8 cellular contexts compared by ENCODE assay signal in genomic region chr11:47553417-47553746, GRCh38. TPM values are rescaled to one million over a fixed set of nuclear protein-coding genes. Genes with fewer than 3 reads are reported as not detected.
DNase-seq lines count a peak whose midpoint lies in the region; ATAC-seq, FAIRE-seq and TF ChIP-seq lines count a peak whose summit lies in the region.

No MANE protein-coding gene starts in this region.

- WGBS in K562 (ENCODE audit: insufficient coverage, low coverage, missing lambda C conversion rate): 35% methylated on average over 9 of the region's 9 CpGs
- WGBS in lower leg skin, 2 donors: 7 to 8% methylated on average over 9 of the region's 9 CpGs
- 22 to 24% methylated on average over 6 to 8 of the region's 9 CpGs for WGBS in upper lobe of left lung, 2 donors

- no peak for FAIRE-seq in K562 (lab: Jason Lieb, UNC)

- peaks cover 5 to 11% of the 10 kb centered on the region in 2 donors for H3K36me3 Mint-ChIP-seq in CD14-positive monocyte

- intact Hi-C loops in CD14-positive monocyte (cut with micrococcal nuclease): loop anchor here (2.0 to 5.0 kb wide), 4 partner anchors 36 to 56 kb away; no protein-coding TSS in a partner anchor
- intact Hi-C loops in K562 (cut with micrococcal nuclease): loop anchor here (5.0 kb wide), 1 partner anchor 41 kb away; no protein-coding TSS in a partner anchor
- intact Hi-C loops in lower leg skin (cut with DNase I; ENCODE audit: low total_unique reads): no loop called here

- peaks cover 36% of the 10 kb centered on the region for H3K4me1 Mint-ChIP-seq in CD14-positive monocyte

- peak; percentile 10 for ATAC-seq in GM21367 (IDR thresholded peaks at IDR 0.05; ENCODE audit: unreplicated experiment)
- ATAC-seq in K562: peak; percentile 7
- peak; percentile 27 to 66 for ATAC-seq in upper lobe of left lung (ENCODE audit: low FRiP score in 2 of 2)

- H3K36me3 ChIP-seq in K562 (ENCODE audit: control insufficient read depth, insufficient read depth, low read length) (peaks cover 24% of the 10 kb centered on the region), upper lobe of left lung (no peaks in the 10 kb centered on the region)

- H3K4me3 Mint-ChIP-seq in CD14-positive monocyte: peak overlapping the region; percentile 77 to 86

- peak overlapping the region; percentile 64 to 98 (median 83) for H3K27ac Mint-ChIP-seq in CD14-positive monocyte

- H2AFZ ChIP-seq in K562 (ENCODE audit: low read depth, low read length): peak overlapping the region; percentile 95

- H3K9me3 Mint-ChIP-seq in CD14-positive monocyte: peaks cover 0 to 2% (median 0%) of the 10 kb centered on the region in 7 donors

- TF ChIP-seq CTCF in CD14-positive monocyte (IDR thresholded peaks at IDR 0.05) (peak; percentile 60), HL-60 (IDR thresholded peaks at IDR 0.05; ENCODE audit: insufficient read depth, low read length) (no peak), K562 (IDR thresholded peaks at IDR 0.05 in 2 of 3, conservative IDR thresholded peaks at IDR 0.05 in 1 of 3; ENCODE audit: insufficient read depth in 2 of 3, low read depth in 1 of 3, low read length in 3 of 3) (no peak), lower leg skin (IDR thresholded peaks at IDR 0.05) (no peak), upper lobe of left lung (IDR thresholded peaks at IDR 0.05) (no peak)

- H3K27me3 ChIP-seq in HL-60 (ENCODE audit: insufficient read depth, poor library complexity, severe bottlenecking): no peaks in the 10 kb centered on the region
- no peaks in the 10 kb centered on the region for H3K27me3 ChIP-seq in K562 (ENCODE audit: control insufficient read depth in 2 of 2, insufficient read depth in 2 of 2, low read length in 2 of 2)
- H3K27me3 ChIP-seq in upper lobe of left lung: no peaks in the 10 kb centered on the region

- CTCF ChIA-PET in K562 (lab: Yijun Ruan, JAX; ENCODE audit: low intra/inter-chr PET ratio): interaction anchor here (0.6 kb wide), 2 partner anchors 98 to 146 kb away, joined by 4 to 6 read pairs; no protein-coding TSS in a partner anchor

- DNase-seq in CD14-positive monocyte (ENCODE audit: low spot score): no peak
- DNase-seq in HL-60 (ENCODE audit: low read depth in 1 of 2, low spot score in 1 of 2): no peak
- no peak for DNase-seq in K562 (ENCODE audit: extremely low read depth in 1 of 4, low spot score in 3 of 4)
- DNase-seq in lower leg skin (ENCODE audit: low spot score in 2 of 2): no peak
- DNase-seq in upper lobe of left lung: no peak
- DNase-seq in SIG-M5 treated with dmso at 0.1 percent for 504 hours (lab: John Stamatoyannopoulos, UW; ENCODE audit: unreplicated experiment): no peak
- DNase-seq in NOMO-1 treated with dmso at 0.1 percent for 144 hours (lab: John Stamatoyannopoulos, UW; ENCODE audit: unreplicated experiment): no peak

- H3K4me3 ChIP-seq in HL-60 (replicated peaks; ENCODE audit: insufficient read depth, low read length) (peak overlapping the region; percentile 98), K562 (peak overlapping the region; percentile 100), lower leg skin (ENCODE audit: low read depth, poor library complexity, severe bottlenecking) (peak overlapping the region; percentile 10), upper lobe of left lung (peak overlapping the region in 3 of 4 donors; percentile 59 to 97 (median 88))

- TF ChIP-seq POLR2A in K562 (conservative IDR thresholded peaks at IDR 0.05) (no peak), lower leg skin (IDR thresholded peaks at IDR 0.05) (no peak), upper lobe of left lung (IDR thresholded peaks at IDR 0.05) (no peak)

- H3K27ac ChIP-seq in HL-60 (replicated peaks) (peak overlapping the region; percentile 30), K562 (ENCODE audit: extremely low read depth, low read depth, low read length) (peak overlapping the region; percentile 15; the same call in 1 of the 3 replicates), upper lobe of left lung (peak overlapping the region; percentile 91 to 95 (median 95))

- no TSS peak for BruUV-seq in K562 (replicated peaks; lab: Mats Ljungman, UMichigan)

- H3K4me1 ChIP-seq in K562 (replicated peaks in 1 of 2; ENCODE audit: control insufficient read depth in 2 of 2, insufficient read depth in 2 of 2, low read length in 2 of 2): peaks cover 11 to 18% of the 10 kb centered on the region in 2 experiments; a peak in 4 of 5 replicates
- peaks cover 23 to 45% (median 28%) of the 10 kb centered on the region in 4 donors for H3K4me1 ChIP-seq in upper lobe of left lung

- H3K4me2 ChIP-seq in K562 (ENCODE audit: insufficient read depth, low read length): peak overlapping the region; percentile 96

- H4K20me1 ChIP-seq in K562 (replicated peaks; ENCODE audit: control insufficient read depth, insufficient read depth, low read length): peaks cover 12% of the 10 kb centered on the region

- H3K9me3 ChIP-seq in K562 (replicated peaks; ENCODE audit: control insufficient read depth, insufficient read depth, low read depth, low read length): no peaks in the 10 kb centered on the region
- no peaks in the 10 kb centered on the region for H3K9me3 ChIP-seq in upper lobe of left lung

- TF ChIP-seq EP300 in K562 (IDR thresholded peaks at IDR 0.05; ENCODE audit: low read length) (no peak), upper lobe of left lung (IDR thresholded peaks at IDR 0.05) (no peak)

- peaks cover 6% of the 10 kb centered on the region for H3K9me1 ChIP-seq in K562 (ENCODE audit: control insufficient read depth, insufficient read depth, low read length)

- no peaks in the 10 kb centered on the region for H3K27me3 Mint-ChIP-seq in CD14-positive monocyte (ENCODE audit: low read depth in 3 of 3)

- TF ChIP-seq RAD21 in K562 (CRISPR knock-in tag; conservative IDR thresholded peaks at IDR 0.05 in 1 of 2, IDR thresholded peaks at IDR 0.05 in 1 of 2): no peak

- in situ Hi-C loops in K562 (cut with MboI): no loop called here

- peaks cover 46% of the 10 kb centered on the region for H3K79me2 ChIP-seq in K562 (ENCODE audit: control insufficient read depth, insufficient read depth, low read length)

- peak overlapping the region; percentile 86 to 92; a peak in 3 of 4 replicates for H3K9ac ChIP-seq in K562 (ENCODE audit: insufficient read depth in 1 of 2, low read depth in 2 of 2, low read length in 2 of 2)

- POLR2A ChIA-PET in K562 (lab: Yijun Ruan, JAX): interaction anchor here (0.5 to 3.8 kb wide), 7 partner anchors 11 to 1184 kb away, joined by 3 to 28 read pairs (median 4); partner anchors contain the start of gene PTPMT1

RNA-seq across cellular contexts. Expression of gene CELF1, which starts 0.5 kb away (rescaled TPM):
- polyA plus RNA-seq in CD14-positive monocyte (10 to 100 TPM; 27.2 to 39.9 TPM), K562 (2011; rRNA removed) (124 and 142 TPM in 2 replicates), K562 (2014; fragmentation: Illumina TruSeq; extraction: Trizol) (75.0 and 81.6 TPM in 2 replicates), K562 (2014; fragmentation: Nextera tagmentation; extraction: Ambion mirVana) (10 to 100 TPM; 11.3 to 21.6 TPM), K562 (2014; rRNA removed) (82.8 and 88.9 TPM in 2 replicates)
- 291 and 350 TPM in 2 replicates for total RNA-seq in K562 (2011; cell fraction: chromatin; rRNA removed; ENCODE audit: low replicate concordance)
- total RNA-seq in K562 (2011; cell fraction: nucleolus; rRNA removed): 140 and 172 TPM in 2 replicates
- total RNA-seq in K562 (2011; cell fraction: nucleoplasm; rRNA removed): 256 and 337 TPM in 2 replicates
- total RNA-seq in K562 (2014; rRNA removed) (59.2 and 63.9 TPM in 2 replicates), K562 (2014; rRNA removed; fragmentation: Illumina TruSeq; extraction: Trizol) (77.4 and 79.1 TPM in 2 replicates), K562 (2015; rRNA removed; fragmentation: Illumina TruSeq; extraction: Trizol) (65.1 and 71.4 TPM in 2 replicates), K562 (2021) (102 and 111 TPM in 2 replicates), lower leg skin (10 to 100 TPM; 58.1 to 87.1 (median 78.5) TPM), upper lobe of left lung (100 to 1,000 TPM in 3 of 6 donors, 10 to 100 TPM in 3; 82.7 to 194 (median 113) TPM)
- polyA plus RNA-seq in K562 (2011; cell fraction: cytosol; rRNA removed): 75.5 and 93.9 TPM in 2 replicates
- 276 and 281 TPM in 2 replicates for polyA plus RNA-seq in K562 (2011; cell fraction: nucleus; rRNA removed)
- polyA plus RNA-seq in K562 (2012): 28.5 and 38.8 TPM in 2 replicates
- polyA minus RNA-seq in K562 (2011; rRNA and poly(A)+ RNA removed): 138 and 183 TPM in 2 replicates
- polyA minus RNA-seq in K562 (2011; cell fraction: cytosol; rRNA and poly(A)+ RNA removed): 71.5 and 87.3 TPM in 2 replicates
- polyA minus RNA-seq in K562 (2011; cell fraction: nucleus; rRNA and poly(A)+ RNA removed): 67.6 and 122 TPM in 2 replicates

RNA-seq across cellular contexts. Expression of gene PTPMT1, which starts 12.0 kb away (rescaled TPM):
- polyA plus RNA-seq in CD14-positive monocyte (10 to 100 TPM; 83.3 to 87.8 TPM), K562 (2011; rRNA removed) (69.8 and 80.0 TPM in 2 replicates), K562 (2014; fragmentation: Illumina TruSeq; extraction: Trizol) (66.6 and 73.1 TPM in 2 replicates), K562 (2014; fragmentation: Nextera tagmentation; extraction: Ambion mirVana) (10 to 100 TPM; 10.4 to 16.5 TPM), K562 (2014; rRNA removed) (109 and 144 TPM in 2 replicates)
- 24.4 and 29.4 TPM in 2 replicates for total RNA-seq in K562 (2011; cell fraction: chromatin; rRNA removed; ENCODE audit: low replicate concordance)
- 46.2 and 48.8 TPM in 2 replicates for total RNA-seq in K562 (2011; cell fraction: nucleolus; rRNA removed)
- total RNA-seq in K562 (2011; cell fraction: nucleoplasm; rRNA removed): 40.4 and 62.1 TPM in 2 replicates
- total RNA-seq in K562 (2014; rRNA removed) (140 and 146 TPM in 2 replicates), K562 (2014; rRNA removed; fragmentation: Illumina TruSeq; extraction: Trizol) (59.3 and 60.4 TPM in 2 replicates), K562 (2015; rRNA removed; fragmentation: Illumina TruSeq; extraction: Trizol) (61.2 and 65.3 TPM in 2 replicates), K562 (2021) (67.2 and 83.6 TPM in 2 replicates), lower leg skin (100 to 1,000 TPM in 1 of 4 donors, 10 to 100 TPM in 3; 84.1 to 111 (median 90.1) TPM), upper lobe of left lung (100 to 1,000 TPM in 2 of 6 donors, 10 to 100 TPM in 4; 69.1 to 188 (median 89.9) TPM)
- 103 and 173 TPM in 2 replicates for polyA plus RNA-seq in K562 (2011; cell fraction: cytosol; rRNA removed)
- 29.7 and 32.6 TPM in 2 replicates for polyA plus RNA-seq in K562 (2011; cell fraction: nucleus; rRNA removed)
- polyA plus RNA-seq in K562 (2012): 73.7 and 80.8 TPM in 2 replicates
- 31.1 and 36.7 TPM in 2 replicates for polyA minus RNA-seq in K562 (2011; rRNA and poly(A)+ RNA removed)
- polyA minus RNA-seq in K562 (2011; cell fraction: cytosol; rRNA and poly(A)+ RNA removed): 23.8 and 30.2 TPM in 2 replicates
- polyA minus RNA-seq in K562 (2011; cell fraction: nucleus; rRNA and poly(A)+ RNA removed): 18.9 and 21.1 TPM in 2 replicates

RNA-seq across cellular contexts. Expression of gene KBTBD4, which starts 25.4 kb away (rescaled TPM):
- 10 to 100 TPM; 13.8 to 16.9 TPM for polyA plus RNA-seq in CD14-positive monocyte
- 9.0 and 15.8 TPM in 2 replicates for total RNA-seq in K562 (2011; cell fraction: chromatin; rRNA removed; ENCODE audit: low replicate concordance)
- 11.7 and 13.2 TPM in 2 replicates for total RNA-seq in K562 (2011; cell fraction: nucleolus; rRNA removed)
- total RNA-seq in K562 (2011; cell fraction: nucleoplasm; rRNA removed): 11.6 and 13.4 TPM in 2 replicates
- total RNA-seq in K562 (2014; rRNA removed): 9.1 and 11.2 TPM in 2 replicates
- total RNA-seq in K562 (2014; rRNA removed; fragmentation: Illumina TruSeq; extraction: Trizol): 13.6 TPM in 2 replicates
- total RNA-seq in K562 (2015; rRNA removed; fragmentation: Illumina TruSeq; extraction: Trizol): 13.3 and 13.6 TPM in 2 replicates
- total RNA-seq in K562 (2021): 11.0 and 12.9 TPM in 2 replicates
- polyA plus RNA-seq in K562 (2011; rRNA removed): 16.9 and 18.2 TPM in 2 replicates
- polyA plus RNA-seq in K562 (2011; cell fraction: cytosol; rRNA removed): 16.9 and 19.8 TPM in 2 replicates
- 6.6 and 9.4 TPM in 2 replicates for polyA plus RNA-seq in K562 (2011; cell fraction: nucleus; rRNA removed)
- polyA plus RNA-seq in K562 (2012): 9.4 and 13.6 TPM in 2 replicates
- polyA plus RNA-seq in K562 (2014; fragmentation: Illumina TruSeq; extraction: Trizol): 13.0 and 13.1 TPM in 2 replicates
- polyA plus RNA-seq in K562 (2014; fragmentation: Nextera tagmentation; extraction: Ambion mirVana): 10 to 100 TPM; 30.1 to 33.9 TPM
- polyA plus RNA-seq in K562 (2014; rRNA removed): 7.0 and 10.1 TPM in 2 replicates
- polyA minus RNA-seq in K562 (2011; rRNA and poly(A)+ RNA removed): 21.9 and 23.1 TPM in 2 replicates
- 8.3 and 9.2 TPM in 2 replicates for polyA minus RNA-seq in K562 (2011; cell fraction: cytosol; rRNA and poly(A)+ RNA removed)
- 5.4 and 10.0 TPM in 2 replicates for polyA minus RNA-seq in K562 (2011; cell fraction: nucleus; rRNA and poly(A)+ RNA removed)
- total RNA-seq in lower leg skin: 10 to 100 TPM; 19.4 to 28.6 (median 24.9) TPM
- 10 to 100 TPM in 5 of 6 donors, 1 to 10 TPM in 1; 3.1 to 22.2 (median 17.4) TPM for total RNA-seq in upper lobe of left lung

RNA-seq across cellular contexts. Expression of gene NDUFS3, which starts 25.5 kb away (rescaled TPM):
- 100 to 1,000 TPM; 104 to 107 TPM for polyA plus RNA-seq in CD14-positive monocyte
- total RNA-seq in K562 (2011; cell fraction: chromatin; rRNA removed; ENCODE audit: low replicate concordance): 228 and 279 TPM in 2 replicates
- total RNA-seq in K562 (2011; cell fraction: nucleolus; rRNA removed): 212 and 223 TPM in 2 replicates
- 239 and 241 TPM in 2 replicates for total RNA-seq in K562 (2011; cell fraction: nucleoplasm; rRNA removed)
- total RNA-seq in K562 (2014; rRNA removed): 203 and 207 TPM in 2 replicates
- total RNA-seq in K562 (2014; rRNA removed; fragmentation: Illumina TruSeq; extraction: Trizol): 191 and 192 TPM in 2 replicates
- 190 and 191 TPM in 2 replicates for total RNA-seq in K562 (2015; rRNA removed; fragmentation: Illumina TruSeq; extraction: Trizol)
- total RNA-seq in K562 (2021): 229 and 238 TPM in 2 replicates
- 302 and 343 TPM in 2 replicates for polyA plus RNA-seq in K562 (2011; rRNA removed)
- polyA plus RNA-seq in K562 (2011; cell fraction: cytosol; rRNA removed): 353 and 764 TPM in 2 replicates
- 319 and 323 TPM in 2 replicates for polyA plus RNA-seq in K562 (2011; cell fraction: nucleus; rRNA removed)
- 137 and 179 TPM in 2 replicates for polyA plus RNA-seq in K562 (2012)
- polyA plus RNA-seq in K562 (2014; fragmentation: Illumina TruSeq; extraction: Trizol): 194 and 197 TPM in 2 replicates
- 10 to 100 TPM; 38.7 to 82.3 TPM for polyA plus RNA-seq in K562 (2014; fragmentation: Nextera tagmentation; extraction: Ambion mirVana)
- 341 and 353 TPM in 2 replicates for polyA plus RNA-seq in K562 (2014; rRNA removed)
- 180 and 229 TPM in 2 replicates for polyA minus RNA-seq in K562 (2011; rRNA and poly(A)+ RNA removed)
- 60.6 and 66.6 TPM in 2 replicates for polyA minus RNA-seq in K562 (2011; cell fraction: cytosol; rRNA and poly(A)+ RNA removed)
- 57.1 and 90.0 TPM in 2 replicates for polyA minus RNA-seq in K562 (2011; cell fraction: nucleus; rRNA and poly(A)+ RNA removed)
- total RNA-seq in lower leg skin: 100 to 1,000 TPM in 1 of 4 donors, 10 to 100 TPM in 3; 46.9 to 104 (median 67.7) TPM
- total RNA-seq in upper lobe of left lung: 10 to 100 TPM; 42.5 to 92.6 (median 72.2) TPM

RNA-seq across cellular contexts. Expression of gene FAM180B, which starts 33.1 kb away (rescaled TPM):
- polyA plus RNA-seq in CD14-positive monocyte (not detected), K562 (2011; rRNA removed) (not detected in 2 replicates), K562 (2014; fragmentation: Illumina TruSeq; extraction: Trizol) (not detected in 2 replicates), K562 (2014; fragmentation: Nextera tagmentation; extraction: Ambion mirVana) (not detected), K562 (2014; rRNA removed) (0.05 TPM in 1 of 2 replicates, not detected in the other)
- 0.49 and 0.51 TPM in 2 replicates for total RNA-seq in K562 (2011; cell fraction: chromatin; rRNA removed; ENCODE audit: low replicate concordance)
- total RNA-seq in K562 (2011; cell fraction: nucleolus; rRNA removed): 0.26 and 0.50 TPM in 2 replicates
- 0.61 TPM in 1 of 2 replicates, not detected in the other for total RNA-seq in K562 (2011; cell fraction: nucleoplasm; rRNA removed)
- total RNA-seq in K562 (2014; rRNA removed) (0.14 TPM in 1 of 2 replicates, not detected in the other), K562 (2014; rRNA removed; fragmentation: Illumina TruSeq; extraction: Trizol) (not detected in 2 replicates), K562 (2015; rRNA removed; fragmentation: Illumina TruSeq; extraction: Trizol) (not detected in 2 replicates), K562 (2021) (not detected in 2 replicates), lower leg skin (1 to 10 TPM in 2 of 4 donors, under 1 TPM in 1, not detected in 1; 0.46 to 6.3 (median 1.4) TPM), upper lobe of left lung (under 1 TPM in 2 of 6 donors, not detected in 4; 0.14 to 0.30 TPM)
- polyA plus RNA-seq in K562 (2011; cell fraction: cytosol; rRNA removed): not detected in 2 replicates
- 0.51 TPM in 1 of 2 replicates, not detected in the other for polyA plus RNA-seq in K562 (2011; cell fraction: nucleus; rRNA removed)
- polyA plus RNA-seq in K562 (2012): not detected in 2 replicates
- polyA minus RNA-seq in K562 (2011; rRNA and poly(A)+ RNA removed): 0.14 TPM in 1 of 2 replicates, not detected in the other
- polyA minus RNA-seq in K562 (2011; cell fraction: cytosol; rRNA and poly(A)+ RNA removed): not detected in 2 replicates
- polyA minus RNA-seq in K562 (2011; cell fraction: nucleus; rRNA and poly(A)+ RNA removed): 0.13 and 0.44 TPM in 2 replicates

Comparison
In these comparisons a context has a peak if more than half of its experiments do, and no peak if none do; other contexts are left out.
1. H3K27ac ChIP-seq: peak in every context shown above with its lines; median percentile 95 in upper lobe of left lung; 30 in HL-60; 15 in K562.
2. H3K4me3 ChIP-seq: peak in every context shown above with its lines; median percentile 100 in K562; 98 in HL-60; 88 in upper lobe of left lung; 10 in lower leg skin.